8 cellular contexts compared by ENCODE assay signal in the genomic region with DNA sequence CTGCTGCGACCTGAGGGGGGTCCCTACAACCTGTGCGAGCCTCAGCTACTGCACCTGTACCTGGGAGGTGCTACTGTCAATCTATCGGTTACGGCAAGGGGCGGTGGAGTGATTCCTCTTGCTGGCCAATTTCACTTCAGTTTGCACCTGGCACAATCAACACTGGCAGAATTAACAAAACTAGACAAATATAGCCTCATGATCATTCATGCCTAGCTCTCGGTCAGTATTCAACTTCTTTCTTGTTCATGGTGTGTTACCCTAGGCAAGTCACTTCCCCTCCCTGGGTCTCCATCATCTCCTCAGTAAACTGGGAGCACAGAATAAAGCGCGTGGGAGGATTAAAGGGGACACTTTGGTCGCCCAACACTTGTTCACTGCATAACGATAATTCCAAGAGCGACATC. TPM values are rescaled to one million over a fixed set of nuclear protein-coding genes. Genes with fewer than 3 reads are reported as not detected.
DNase-seq lines count a peak whose midpoint lies in the region; ATAC-seq and TF ChIP-seq lines count a peak whose summit lies in the region.

No MANE protein-coding gene starts in this region.

- peak overlapping the region; percentile 47 to 92 (median 74) for H3K4me3 ChIP-seq in heart left ventricle
- H3K4me3 ChIP-seq in WERI-Rb-1 (ENCODE audit: low read depth, low read length): peak overlapping the region; percentile 79
- H3K4me3 ChIP-seq in iPS DF 6.9 (ENCODE audit: low read length): peak overlapping the region; percentile 81; the same call in 1 of the 2 replicates
- H3K4me3 ChIP-seq in stomach: peak overlapping the region; percentile 78 to 93 (median 86)

- H3K9me3 ChIP-seq in heart left ventricle (no peaks in the 10 kb centered on the region), WERI-Rb-1 (ENCODE audit: severe bottlenecking) (no peaks in the 10 kb centered on the region), iPS DF 6.9 (ENCODE audit: control insufficient read depth, insufficient read depth, low read length) (no peaks in the 10 kb centered on the region), stomach (no peaks in the 10 kb centered on the region)

- ATAC-seq in heart left ventricle (no peak), HG02678 (IDR thresholded peaks at IDR 0.05; ENCODE audit: unreplicated experiment) (no peak), HG03432 (IDR thresholded peaks at IDR 0.05; ENCODE audit: unreplicated experiment) (no peak)

- TF ChIP-seq POLR2A in heart left ventricle (IDR thresholded peaks at IDR 0.05) (no peak), stomach (IDR thresholded peaks at IDR 0.05) (no peak)

- DNase-seq in heart left ventricle (no peak), cardiac septum (ENCODE audit: low spot score) (no peak), WERI-Rb-1 (no peak), iPS DF 6.9 (ENCODE audit: low read depth, low spot score) (no peak), stomach (no peak), glomerular visceral epithelial cell (ENCODE audit: extremely low spot score) (no peak)

- H3K4me1 ChIP-seq in heart left ventricle (peaks cover 0 to 61% (median 38%) of the 10 kb centered on the region in 12 donors), iPS DF 6.9 (ENCODE audit: control insufficient read depth, insufficient read depth, low read length) (no peaks in the 10 kb centered on the region; the same call in 1 of the 2 replicates), stomach (peaks cover 32 to 54% (median 47%) of the 10 kb centered on the region in 4 donors)

- H3K27ac ChIP-seq in heart left ventricle (peak overlapping the region in 11 of 12 donors; percentile 60 to 91 (median 71)), WERI-Rb-1 (peak overlapping the region; percentile 99), iPS DF 6.9 (ENCODE audit: low read length) (no peak overlapping the region), stomach (peak overlapping the region; percentile 83 to 95 (median 91))

- TF ChIP-seq CTCF in heart left ventricle (IDR thresholded peaks at IDR 0.05): no peak
- no peak for TF ChIP-seq CTCF in WERI-Rb-1 (IDR thresholded peaks at IDR 0.05; ENCODE audit: low read depth, low read length)
- TF ChIP-seq CTCF in stomach (IDR thresholded peaks at IDR 0.05): no peak

- peaks cover 0 to 22% (median 0%) of the 10 kb centered on the region in 9 donors for H3K36me3 ChIP-seq in heart left ventricle
- peaks cover 42% of the 10 kb centered on the region for H3K36me3 ChIP-seq in WERI-Rb-1
- 0 out of 2 replicates have a peak, but pooled peaks cover 8% of the 10 kb centered on the region for H3K36me3 ChIP-seq in iPS DF 6.9 (ENCODE audit: control insufficient read depth, insufficient read depth, low read length)
- peaks cover 4 to 36% (median 19%) of the 10 kb centered on the region in 4 donors for H3K36me3 ChIP-seq in stomach

- H3K27me3 ChIP-seq in heart left ventricle: no peaks in the 10 kb centered on the region
- H3K27me3 ChIP-seq in WERI-Rb-1 (ENCODE audit: insufficient read depth, low read depth, severe bottlenecking): no peaks in the 10 kb centered on the region
- no peaks in the 10 kb centered on the region for H3K27me3 ChIP-seq in iPS DF 6.9 (ENCODE audit: control insufficient read depth, insufficient read depth, low read length)
- H3K27me3 ChIP-seq in stomach: no peaks in the 10 kb centered on the region

- TF ChIP-seq EP300 in stomach (IDR thresholded peaks at IDR 0.05): no peak

- WGBS in heart left ventricle, 4 donors: 9 to 20% (median 16%) methylated on average over 7 to 11 of the region's 11 CpGs
- WGBS in iPS DF 6.9 (ENCODE audit: insufficient coverage, insufficient read length): no CpG with 5 or more reads among the region's 11 CpGs
- WGBS in stomach, 5 donors: 5 to 11% (median 6%) methylated on average over 11 of the region's 11 CpGs

- intact Hi-C loops in heart left ventricle (cut with DNase I): loop anchor here in 7 of 10 donors (1.0 to 10.0 kb wide), 8 partner anchors 61 to 190 kb away; partner anchors contain the start of genes OCEL1 (in 2 of the 7), BABAM1 (in 1 of the 7), USE1 (in 1 of the 7) and USHBP1 (in 1 of the 7)
- intact Hi-C loops in cardiac septum (cut with DNase I): loop anchor here (2.0 to 5.0 kb wide), 2 partner anchors 60 to 153 kb away; partner anchors contain the start of gene OCEL1
- intact Hi-C loops in stomach (cut with DNase I; ENCODE audit: low total_unique reads): loop anchor here (5.0 to 10.0 kb wide), 2 partner anchors 50 to 203 kb away; no protein-coding TSS in a partner anchor

RNA-seq across cellular contexts. Expression of gene HAUS8, which starts 0.6 kb away (rescaled TPM):
- total RNA-seq in heart left ventricle (1 to 10 TPM; 2.1 to 9.2 (median 4.7) TPM), cardiac septum (2.6 TPM), stomach (10 to 100 TPM in 1 of 5 donors, 1 to 10 TPM in 3, under 1 TPM in 1; 0.45 to 27.2 (median 8.3) TPM)
- polyA plus RNA-seq in heart left ventricle (1 to 10 TPM; 4.2 to 5.1 TPM), stomach (10 to 100 TPM in 1 of 3 donors, 1 to 10 TPM in 2; 9.2 to 11.9 (median 9.4) TPM)

RNA-seq across cellular contexts. Expression of gene MYO9B, which starts 0.9 kb away (rescaled TPM):
- total RNA-seq in heart left ventricle: 10 to 100 TPM; 24.2 to 89.4 (median 31.3) TPM
- 10 to 100 TPM; 26.9 to 39.6 TPM for polyA plus RNA-seq in heart left ventricle
- 35.6 TPM for total RNA-seq in cardiac septum
- 100 to 1,000 TPM in 3 of 5 donors, 10 to 100 TPM in 2; 43.0 to 265 (median 156) TPM for total RNA-seq in stomach
- polyA plus RNA-seq in stomach: 10 to 100 TPM; 30.2 to 35.6 (median 30.6) TPM

RNA-seq across cellular contexts. Expression of gene CPAMD8, which starts 48.0 kb away (rescaled TPM):
- total RNA-seq in heart left ventricle (10 to 100 TPM in 7 of 9 donors, 1 to 10 TPM in 2; 5.2 to 49.5 (median 16.9) TPM), cardiac septum (7.1 TPM), stomach (100 to 1,000 TPM in 1 of 5 donors, 10 to 100 TPM in 3, under 1 TPM in 1; 0.43 to 221 (median 13.2) TPM)
- polyA plus RNA-seq in heart left ventricle (10 to 100 TPM in 1 of 2 donors, 1 to 10 TPM in 1; 9.6 to 36.3 TPM), stomach (1 to 10 TPM; 2.1 to 6.6 (median 2.3) TPM)
